ENCODE assay signal across 19 cellular contexts in the genomic region with DNA sequence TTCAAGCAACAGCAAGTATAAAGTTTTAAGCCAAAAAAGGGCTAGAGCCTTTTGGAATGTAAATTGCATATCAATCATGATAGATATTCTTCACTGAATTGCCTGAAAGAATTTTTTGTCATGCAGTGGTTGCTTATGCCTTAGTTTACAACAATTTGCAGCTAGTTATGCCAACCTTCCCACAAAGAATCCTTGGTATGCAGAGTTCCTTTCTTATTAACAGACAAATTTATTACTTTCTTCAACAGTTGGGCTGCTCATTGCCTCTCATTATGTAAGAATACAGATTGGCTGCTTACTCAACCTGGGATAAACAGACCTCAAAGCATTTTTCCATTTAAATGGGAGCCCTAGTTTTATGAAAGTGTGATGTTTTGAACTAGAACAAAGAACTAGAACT.
DNase-seq lines count a peak whose midpoint lies in the region; ATAC-seq lines count a peak whose summit lies in the region.
"Had no signal": no experiment of that assay in that cellular context is flagged by ENCODE, and none has a peak within 500 bp of the region (broad histone marks: within the 10 kb centered on the region; RNA-seq: fewer than 3 reads in every experiment).

No MANE protein-coding gene starts in this region.

- peaks cover 12% of the 10 kb centered on the region; the same call in 1 of the 2 replicates for H3K4me1 ChIP-seq in HUES48 (ENCODE audit: control insufficient read depth, insufficient read depth, low read length)
- H3K4me1 ChIP-seq: BLaER1 treated with 17β-estradiol and CSF1 and Interleukin-3, amounts not matched to agents 10 nM and 100 nM; foreskin keratinocyte; uterus had no signal

- H3K27ac ChIP-seq in HUES48 (ENCODE audit: low read depth, low read length): peak overlapping the region; percentile 29
- peak overlapping the region; percentile 69 for H3K27ac ChIP-seq in caudate nucleus (ENCODE audit: low read depth, low read length)
- H3K27ac ChIP-seq: BLaER1 treated with 17β-estradiol and CSF1 and Interleukin-3, amounts not matched to agents 10 nM and 100 nM; foreskin keratinocyte; uterus had no signal

- H3K9ac ChIP-seq in HUES48 (ENCODE audit: low read depth, low read length): no peak overlapping the region
- H3K9ac ChIP-seq: BLaER1 treated with 17β-estradiol and CSF1 and Interleukin-3, amounts not matched to agents 10 nM and 100 nM had no signal

- no peaks in the 10 kb centered on the region for H3K27me3 ChIP-seq in HUES48 (ENCODE audit: control insufficient read depth, insufficient read depth, low read length)
- H3K27me3 ChIP-seq: BLaER1 treated with 17β-estradiol and CSF1 and Interleukin-3, amounts not matched to agents 10 nM and 100 nM; foreskin keratinocyte; uterus had no signal

- no peaks in the 10 kb centered on the region for H3K36me3 ChIP-seq in HUES48 (ENCODE audit: control insufficient read depth, insufficient read depth, low read length)
- H3K36me3 ChIP-seq: BLaER1 treated with 17β-estradiol and CSF1 and Interleukin-3, amounts not matched to agents 10 nM and 100 nM; uterus had no signal

- ATAC-seq in GM21576 (IDR thresholded peaks at IDR 0.05; ENCODE audit: unreplicated experiment) (no peak), HG02870 (IDR thresholded peaks at IDR 0.05; ENCODE audit: unreplicated experiment) (no peak)
- ATAC-seq: foreskin keratinocyte, K562 had no signal

- no peak overlapping the region for H3K4me3 ChIP-seq in HUES48 (ENCODE audit: low read depth, low read length)
- H3K4me3 ChIP-seq: BLaER1 treated with 17β-estradiol and CSF1 and Interleukin-3, amounts not matched to agents 10 nM and 100 nM; K562; uterus had no signal

- DNase-seq in caudate nucleus (lab: John Stamatoyannopoulos, UW): no peak
- peak; percentile 90 for DNase-seq in kidney glomerular epithelial cell (lab: John Stamatoyannopoulos, UW)
- DNase-seq in COR-L47 (lab: John Stamatoyannopoulos, UW): no peak
- no peak for DNase-seq in NCI-H524 (lab: John Stamatoyannopoulos, UW)
- DNase-seq: activated CD4-positive, alpha-beta T cell treated with anti-CD3 and anti-CD28 coated beads, Interleukin-2, amount 10 ng/mL, durations not matched to agents 7 days and 5 days; activated CD8-positive, alpha-beta memory T cell treated with anti-CD3 and anti-CD28 coated beads, Interleukin-2, amount 50 U/mL, for 4 hours; activated gamma-delta T cell; amygdala; DMS153; NCI-H2029 treated with DMSO at 0.1 percent for 48 hours; NCI-H510A treated with DMSO at 0.1 percent for 48 hours; stimulated activated CD4-positive, alpha-beta T cell treated with anti-CD3 and anti-CD28 coated beads, Interleukin-4, amount 100 ng/mL, for 24 hours; uterus had no signal

- H3K9me3 ChIP-seq in HUES48 (ENCODE audit: control insufficient read depth, insufficient read depth, low read length): peaks cover 8% of the 10 kb centered on the region; the same call in 1 of the 2 replicates
- H3K9me3 ChIP-seq: uterus had no signal
